ENCODE assay signal across 25 cellular contexts in genomic region chr5:22480305-22480704, GRCh38.
"Had no signal": no experiment of that assay in that cellular context is flagged by ENCODE, and none has a peak within 500 bp of the region (broad histone marks: within the 10 kb centered on the region; RNA-seq: fewer than 3 reads in every experiment).

No MANE protein-coding gene starts in this region.

- H3K4me2 ChIP-seq: hepatocyte had no signal

- H3K27ac Mint-ChIP-seq: dendritic cell treated with granulocyte-macrophage colony-stimulating factor and Interleukin-4, amounts not matched to agents 40 ng/mL and 50 ng/mL, for 4 days; effector memory CD8-positive, alpha-beta T cell; endodermal cell had no signal

- DNase-seq: colonic mucosa; cortex of kidney; dermis blood vessel endothelial cell; dorsolateral prefrontal cortex; effector CD4-positive, alpha-beta T cell; effector CD8-positive, alpha-beta T cell; effector memory CD4-positive, alpha-beta T cell; effector memory CD8-positive, alpha-beta T cell; endodermal cell; erythroblast; esophagus squamous epithelium; foreskin fibroblast; foreskin keratinocyte; foreskin melanocyte; gastrocnemius medialis; glutamatergic neuron; head of caudate nucleus; heart left ventricle had no signal

- H2AFZ ChIP-seq: hepatocyte had no signal

- H3K4me1 Mint-ChIP-seq: endodermal cell had no signal

- H3K79me2 ChIP-seq: hepatocyte had no signal

- H3K4me1 ChIP-seq: colonic mucosa, esophagus muscularis mucosa, esophagus squamous epithelium, foreskin keratinocyte, gastrocnemius medialis, gastroesophageal sphincter, heart left ventricle had no signal

- H3K4me3 ChIP-seq: colonic mucosa, coronary artery, dorsolateral prefrontal cortex, esophagus muscularis mucosa, esophagus squamous epithelium, gastrocnemius medialis, gastroesophageal sphincter, heart left ventricle, hepatocyte had no signal

- H3K27me3 ChIP-seq: colonic mucosa, dorsolateral prefrontal cortex, esophagus muscularis mucosa, esophagus squamous epithelium, gastrocnemius medialis, gastroesophageal sphincter, heart left ventricle, hepatocyte had no signal

- H3K27me3 Mint-ChIP-seq: dendritic cell treated with granulocyte-macrophage colony-stimulating factor and Interleukin-4, amounts not matched to agents 40 ng/mL and 50 ng/mL, for 4 days; effector memory CD8-positive, alpha-beta T cell had no signal

- H3K9me3 ChIP-seq: colonic mucosa, esophagus muscularis mucosa, esophagus squamous epithelium, gastrocnemius medialis, gastroesophageal sphincter, heart left ventricle had no signal

- H3K36me3 ChIP-seq: colonic mucosa, esophagus muscularis mucosa, esophagus squamous epithelium, gastrocnemius medialis, gastroesophageal sphincter, heart left ventricle had no signal

- ATAC-seq: effector memory CD8-positive, alpha-beta T cell; esophagus mucosa; foreskin keratinocyte; gastrocnemius medialis; gastroesophageal sphincter; heart left ventricle had no signal

- H3K27ac ChIP-seq: colonic mucosa, coronary artery, dorsolateral prefrontal cortex, epithelial cell of prostate, esophagus muscularis mucosa, esophagus squamous epithelium, foreskin keratinocyte, gastrocnemius medialis, gastroesophageal sphincter, heart left ventricle, hepatocyte had no signal

- H3K4me3 Mint-ChIP-seq: dendritic cell treated with granulocyte-macrophage colony-stimulating factor and Interleukin-4, amounts not matched to agents 40 ng/mL and 50 ng/mL, for 4 days; effector memory CD8-positive, alpha-beta T cell; endodermal cell had no signal

- H3K9me3 Mint-ChIP-seq: dendritic cell treated with granulocyte-macrophage colony-stimulating factor and Interleukin-4, amounts not matched to agents 40 ng/mL and 50 ng/mL, for 4 days; endodermal cell had no signal
